Comparison of ENCODE assay signal across 11 cellular contexts in genomic region chr10:70715853-70716795, GRCh38. TPM values are rescaled to one million over a fixed set of nuclear protein-coding genes. Genes with fewer than 3 reads are reported as not detected.
DNase-seq lines count a peak whose midpoint lies in the region; ATAC-seq and TF ChIP-seq lines count a peak whose summit lies in the region.
"Had no signal": no experiment of that assay in that cellular context is flagged by ENCODE, and none has a peak within 500 bp of the region (broad histone marks: within the 10 kb centered on the region; RNA-seq: fewer than 3 reads in every experiment).

No MANE protein-coding gene starts in this region.

- no peaks in the 10 kb centered on the region for H3K9me3 Mint-ChIP-seq in activated CD4-positive, alpha-beta T cell treated with anti-CD3 and anti-CD28 coated beads, Interleukin-2, amount 10 ng/mL, durations not matched to agents 7 days and 5 days
- H3K9me3 Mint-ChIP-seq in endothelial cell (ENCODE audit: unreplicated experiment) = no peaks in the 10 kb centered on the region

- H3K27me3 ChIP-seq in adipocyte (replicated peaks; ENCODE audit: control insufficient read depth, insufficient read depth, low read length) (no peaks in the 10 kb centered on the region), gastroesophageal sphincter (no peaks in the 10 kb centered on the region)
- H3K27me3 ChIP-seq: suprapubic skin had no signal

- WGBS in gastroesophageal sphincter (ENCODE audit: low coverage in 1 of 2), 2 donors = 82 to 94% methylated on average over 5 to 6 of the region's 16 CpGs

- H3K27me3 Mint-ChIP-seq in activated CD4-positive, alpha-beta T cell treated with anti-CD3 and anti-CD28 coated beads, Interleukin-2, amount 10 ng/mL, durations not matched to agents 7 days and 5 days = no peaks in the 10 kb centered on the region
- H3K27me3 Mint-ChIP-seq in endothelial cell (ENCODE audit: unreplicated experiment) = peaks cover 6% of the 10 kb centered on the region

- CTCF ChIA-PET in activated CD4-positive, alpha-beta T cell treated with anti-CD3 and anti-CD28 coated beads, Interleukin-2, amount 10 ng/mL, durations not matched to agents 7 days and 5 days (lab: Charles Lee) = interaction anchor here (1.4 kb wide), 1 partner anchor 43 kb away, joined by 3 read pairs; no protein-coding TSS in a partner anchor

- H3K27ac Mint-ChIP-seq in activated CD4-positive, alpha-beta T cell treated with anti-CD3 and anti-CD28 coated beads, Interleukin-2, amount 10 ng/mL, durations not matched to agents 7 days and 5 days = no peak overlapping the region
- H3K27ac Mint-ChIP-seq in endothelial cell (ENCODE audit: unreplicated experiment) = no peak overlapping the region

- no peaks in the 10 kb centered on the region for H3K36me3 ChIP-seq in adipocyte (ENCODE audit: control insufficient read depth, insufficient read depth, low read length, severe bottlenecking)
- no peaks in the 10 kb centered on the region for H3K36me3 ChIP-seq in gastroesophageal sphincter
- H3K36me3 ChIP-seq: suprapubic skin had no signal

- TF ChIP-seq CTCF in gastroesophageal sphincter (IDR thresholded peaks at IDR 0.05) (no peak), endothelial cell (IDR thresholded peaks at IDR 0.05; ENCODE audit: unreplicated experiment) (no peak)

- no peaks in the 10 kb centered on the region for H3K36me3 Mint-ChIP-seq in activated CD4-positive, alpha-beta T cell treated with anti-CD3 and anti-CD28 coated beads, Interleukin-2, amount 10 ng/mL, durations not matched to agents 7 days and 5 days (ENCODE audit: low read depth)
- no peaks in the 10 kb centered on the region for H3K36me3 Mint-ChIP-seq in endothelial cell (ENCODE audit: low read depth, unreplicated experiment)

- ATAC-seq in gastroesophageal sphincter = no peak

- H3K4me3 ChIP-seq in adipocyte (ENCODE audit: low read length) (no peak overlapping the region), gastroesophageal sphincter (no peak overlapping the region)
- H3K4me3 ChIP-seq: suprapubic skin had no signal

- TF ChIP-seq EP300 in gastroesophageal sphincter (IDR thresholded peaks at IDR 0.05) = no peak

- no peaks in the 10 kb centered on the region for H3K4me1 Mint-ChIP-seq in activated CD4-positive, alpha-beta T cell treated with anti-CD3 and anti-CD28 coated beads, Interleukin-2, amount 10 ng/mL, durations not matched to agents 7 days and 5 days
- peaks cover 11% of the 10 kb centered on the region for H3K4me1 Mint-ChIP-seq in endothelial cell (ENCODE audit: unreplicated experiment)

- H3K9me3 ChIP-seq in adipocyte (ENCODE audit: control insufficient read depth, low read length) (no peaks in the 10 kb centered on the region), gastroesophageal sphincter (no peaks in the 10 kb centered on the region)
- H3K9me3 ChIP-seq: suprapubic skin had no signal

- no peak overlapping the region for H3K9ac ChIP-seq in adipocyte (ENCODE audit: low read length)

- H3K4me3 Mint-ChIP-seq in activated CD4-positive, alpha-beta T cell treated with anti-CD3 and anti-CD28 coated beads, Interleukin-2, amount 10 ng/mL, durations not matched to agents 7 days and 5 days = no peak overlapping the region
- no peak overlapping the region for H3K4me3 Mint-ChIP-seq in endothelial cell (ENCODE audit: unreplicated experiment)

- H3K4me1 ChIP-seq in adipocyte (ENCODE audit: control insufficient read depth, insufficient read depth, low read length) (peaks cover 11% of the 10 kb centered on the region), gastroesophageal sphincter (peaks cover 0 to 13% (median 0%) of the 10 kb centered on the region in 3 donors)

- no peak for TF ChIP-seq POLR2A in gastroesophageal sphincter (IDR thresholded peaks at IDR 0.05)

- DNase-seq in activated CD4-positive, alpha-beta T cell treated with anti-CD3 and anti-CD28 coated beads for 48 hours = peak; percentile 61
- DNase-seq in activated CD4-positive, alpha-beta T cell treated with anti-CD3 and anti-CD28 coated beads, Interleukin-2, amount 10 ng/mL, durations not matched to agents 7 days and 5 days = no peak
- peak; percentile 24 for DNase-seq in NCI-H2107 (lab: John Stamatoyannopoulos, UW)
- DNase-seq in adipocyte (ENCODE audit: low read depth) = peak; percentile 29
- DNase-seq in renal cortical epithelial cell (ENCODE audit: low read depth) = peak; percentile 72
- DNase-seq in SW 1271 (lab: John Stamatoyannopoulos, UW) = no peak
- DNase-seq in endothelial cell (ENCODE audit: low spot score) = no peak
- DNase-seq: activated gamma-delta T cell treated with Interleukin-2 at 50 U/mL for 16 hours, midbrain had no signal

- no peak overlapping the region for H3K27ac ChIP-seq in gastroesophageal sphincter
- H3K27ac ChIP-seq: suprapubic skin had no signal

- POLR2A ChIA-PET in activated CD4-positive, alpha-beta T cell treated with anti-CD3 and anti-CD28 coated beads, Interleukin-2, amount 10 ng/mL, durations not matched to agents 7 days and 5 days (lab: Charles Lee) = no interaction called here

RNA-seq across cellular contexts. Expression of gene ADAMTS14, which starts 43.8 kb away (rescaled TPM):
- total RNA-seq in activated CD4-positive, alpha-beta T cell treated with anti-CD3 and anti-CD28 coated beads, Interleukin-2, amount 10 ng/mL, durations not matched to agents 7 days and 5 days = not detected
- total RNA-seq in renal cortical epithelial cell (1.9 and 3.6 TPM in 2 replicates), gastroesophageal sphincter (under 1 TPM in 2 of 4 donors, not detected in 2; 0.04 to 0.27 TPM), endothelial cell (ENCODE audit: unreplicated experiment) (1.1 TPM)

Comparison
In these comparisons a context has a peak if more than half of its experiments do, and no peak if none do; other contexts are left out.
1. DNase-seq: peak in activated CD4-positive, alpha-beta T cell treated with anti-CD3 and anti-CD28 coated beads for 48 hours (single experiment), NCI-H2107 (single experiment), adipocyte (single experiment) and renal cortical epithelial cell (single experiment); none in activated CD4-positive, alpha-beta T cell treated with anti-CD3 and anti-CD28 coated beads, Interleukin-2, amount 10 ng/mL, durations not matched to agents 7 days and 5 days (single experiment), SW 1271 (0 of 2) and endothelial cell (single experiment).